ENCODE assay signal across 2 cellular contexts in genomic region chr6:139286438-139286837, GRCh38. TPM values are rescaled to one million over a fixed set of nuclear protein-coding genes. Genes with fewer than 3 reads are reported as not detected.
"Had no signal": no experiment of that assay in that cellular context is flagged by ENCODE, and none has a peak within 500 bp of the region (broad histone marks: within the 10 kb centered on the region; RNA-seq: fewer than 3 reads in every experiment).

No MANE protein-coding gene starts in this region.

RNA-seq across cellular contexts. Expression of gene TXLNB, which starts 5.4 kb away (rescaled TPM):
- total RNA-seq: kidney epithelial cell, mammary epithelial cell had no signal
- polyA plus RNA-seq: mammary epithelial cell had no signal
